8 cellular contexts compared by ENCODE assay signal in genomic region chr7:27201231-27202017, GRCh38. TPM values are rescaled to one million over a fixed set of nuclear protein-coding genes. Genes with fewer than 3 reads are reported as not detected.
A peak's percentile ranks its signal among the peaks of the same experiment; 100 is the strongest.
DNase-seq lines count a peak whose midpoint lies in the region; ATAC-seq, FAIRE-seq and TF ChIP-seq lines count a peak whose summit lies in the region.
"Had no signal": no experiment of that assay in that cellular context is flagged by ENCODE, and none has a peak within 500 bp of the region (broad histone marks: within the 10 kb centered on the region; RNA-seq: fewer than 3 reads in every experiment).

No MANE protein-coding gene starts in this region.

- no CpG with 5 or more reads among the region's 9 CpGs for WGBS in H9 (ENCODE audit: extremely low coverage, insufficient read length, low lambda C conversion rate)

- TF ChIP-seq CTCF in H9 (conservative IDR thresholded peaks at IDR 0.05) (no peak), SU-DHL-6 (IDR thresholded peaks at IDR 0.05; ENCODE audit: insufficient read depth, low read length, poor library complexity, severe bottlenecking) (no peak)

- no peak overlapping the region for H2AFZ ChIP-seq in H9 (ENCODE audit: low read length)
- H2AFZ ChIP-seq in SU-DHL-6 (ENCODE audit: low read depth, low read length, severe bottlenecking) = peak overlapping the region; percentile 9

- no peak overlapping the region for H3T11ph ChIP-seq in H9 (ENCODE audit: low read length)

- no peak overlapping the region for H4K8ac ChIP-seq in H9 (replicated peaks; ENCODE audit: insufficient read length, low read depth, low read length)

- H3K79me2 ChIP-seq in H9 (ENCODE audit: insufficient read depth, low read length) (no peaks in the 10 kb centered on the region), SU-DHL-6 (ENCODE audit: insufficient read depth, low read length) (no peaks in the 10 kb centered on the region)

- H2AK5ac ChIP-seq in H9 (ENCODE audit: insufficient read length, low read length) = no peak overlapping the region

- no peak overlapping the region for H3K14ac ChIP-seq in H9 (ENCODE audit: insufficient read depth, low read length)

- no peaks in the 10 kb centered on the region for H3K9me2 ChIP-seq in SU-DHL-6 (replicated peaks; ENCODE audit: insufficient read depth, low read length)

- no peak overlapping the region for H3K56ac ChIP-seq in H9 (ENCODE audit: insufficient read length, low read depth, low read length)

- H3K79me1 ChIP-seq in H9 (ENCODE audit: insufficient read depth, low read depth, low read length, poor library complexity, severe bottlenecking) = no peaks in the 10 kb centered on the region

- H3K4me2 ChIP-seq in H9 (ENCODE audit: insufficient read depth, insufficient read length, low read length) (no peak overlapping the region), SU-DHL-6 (ENCODE audit: low read depth, low read length, poor library complexity, severe bottlenecking) (peak overlapping the region; percentile 63)

- peaks cover 7 to 10% of the 10 kb centered on the region in 2 experiments; a peak in 4 of 5 replicates for H3K9me3 Mint-ChIP-seq in H9
- peaks cover 0 to 14% (median 3%) of the 10 kb centered on the region in 11 donors for H3K9me3 Mint-ChIP-seq in naive thymus-derived CD4-positive, alpha-beta T cell
- H3K9me3 Mint-ChIP-seq in activated CD4-positive, alpha-beta T cell treated with anti-CD3 and anti-CD28 coated beads, Interleukin-2, amount 10 ng/mL, durations not matched to agents 7 days and 5 days = no peaks in the 10 kb centered on the region

- no peaks in the 10 kb centered on the region for H3F3A ChIP-seq in SU-DHL-6 (ENCODE audit: insufficient read depth)

- H4K20me1 ChIP-seq in H9 (ENCODE audit: control insufficient read depth, insufficient read depth, insufficient read length) (no peaks in the 10 kb centered on the region), SU-DHL-6 (ENCODE audit: low read depth, low read length) (no peaks in the 10 kb centered on the region)

- no peak overlapping the region for H2BK120ac ChIP-seq in H9 (ENCODE audit: low read depth, low read length, poor library complexity, severe bottlenecking)

- H3K27ac ChIP-seq in H9 (ENCODE audit: insufficient read length, low read depth, low read length) (no peak overlapping the region), SU-DHL-6 (ENCODE audit: low read depth, low read length) (no peak overlapping the region)
- H3K27ac ChIP-seq in naive thymus-derived CD4-positive, alpha-beta T cell (ENCODE audit: low read depth, low read length) = no peak overlapping the region

- H3K23me2 ChIP-seq in H9 (ENCODE audit: insufficient read length, low read depth, low read length, poor library complexity, severe bottlenecking) = no peaks in the 10 kb centered on the region

- no peak overlapping the region for H3K18ac ChIP-seq in H9 (ENCODE audit: insufficient read length, low read depth, low read length)

- peaks cover 8 to 23% of the 10 kb centered on the region in 2 experiments; a peak in 3 of 4 replicates for H3K4me1 Mint-ChIP-seq in H9
- peaks cover 9 to 60% (median 52%) of the 10 kb centered on the region in 7 donors for H3K4me1 Mint-ChIP-seq in naive thymus-derived CD4-positive, alpha-beta T cell
- H3K4me1 Mint-ChIP-seq in activated CD4-positive, alpha-beta T cell treated with anti-CD3 and anti-CD28 coated beads, Interleukin-2, amount 10 ng/mL, durations not matched to agents 7 days and 5 days = peaks cover 21% of the 10 kb centered on the region

- no peak for FAIRE-seq in H54 (lab: Jason Lieb, UNC)

- DNase-seq in H9 = peak; percentile 29
- no peak for DNase-seq in naive thymus-derived CD4-positive, alpha-beta T cell
- DNase-seq in H54 (ENCODE audit: insufficient read length, low spot score) = no peak
- no peak for DNase-seq in activated CD4-positive, alpha-beta T cell treated with anti-CD3 and anti-CD28 coated beads, Interleukin-2, amount 10 ng/mL, durations not matched to agents 7 days and 5 days
- DNase-seq: NCI-H1048 had no signal

- CTCF ChIA-PET in naive thymus-derived CD4-positive, alpha-beta T cell (lab: Charles Lee) = no interaction called here
- CTCF ChIA-PET in activated CD4-positive, alpha-beta T cell treated with anti-CD3 and anti-CD28 coated beads, Interleukin-2, amount 10 ng/mL, durations not matched to agents 7 days and 5 days (lab: Charles Lee) = interaction anchor here (1.1 to 1.2 kb wide), 2 partner anchors 31 to 40 kb away, joined by 3 to 4 read pairs; no protein-coding TSS in a partner anchor

- intact Hi-C loops in naive thymus-derived CD4-positive, alpha-beta T cell (cut with micrococcal nuclease) = loop anchor here (2.0 to 5.0 kb wide), 2 partner anchors 17 to 41 kb away; partner anchors contain the start of genes EVX1 (in 1 of the 2) and HOXA11 (in 1 of the 2)

- H3K9ac ChIP-seq in H9 (ENCODE audit: extremely low read depth, insufficient read length, low read length) (no peak overlapping the region), SU-DHL-6 (ENCODE audit: low read length) (no peak overlapping the region)

- H3K36me3 Mint-ChIP-seq in H9 (ENCODE audit: insufficient read depth in 1 of 3, low read depth in 3 of 3) = peaks cover 0 to 2% (median 0%) of the 10 kb centered on the region in 3 experiments; a peak in 2 of 7 replicates
- peaks cover 0 to 5% (median 0%) of the 10 kb centered on the region in 5 donors for H3K36me3 Mint-ChIP-seq in naive thymus-derived CD4-positive, alpha-beta T cell
- peaks cover 2% of the 10 kb centered on the region for H3K36me3 Mint-ChIP-seq in activated CD4-positive, alpha-beta T cell treated with anti-CD3 and anti-CD28 coated beads, Interleukin-2, amount 10 ng/mL, durations not matched to agents 7 days and 5 days (ENCODE audit: low read depth)

- no peak overlapping the region for H3K4me3 Mint-ChIP-seq in H9
- peak overlapping the region in 9 of 10 donors; percentile 69 to 85 (median 76) for H3K4me3 Mint-ChIP-seq in naive thymus-derived CD4-positive, alpha-beta T cell
- no peak overlapping the region for H3K4me3 Mint-ChIP-seq in activated CD4-positive, alpha-beta T cell treated with anti-CD3 and anti-CD28 coated beads, Interleukin-2, amount 10 ng/mL, durations not matched to agents 7 days and 5 days

- no peak overlapping the region for H3K4ac ChIP-seq in H9 (ENCODE audit: low read depth, low read length)

- H2BK15ac ChIP-seq in H9 (ENCODE audit: low read depth, low read length) = no peak overlapping the region

- peaks cover 95% of the 10 kb centered on the region for H3K27me3 Mint-ChIP-seq in H9 (ENCODE audit: low read depth)
- peaks cover 83 to 89% (median 86%) of the 10 kb centered on the region in 5 donors for H3K27me3 Mint-ChIP-seq in naive thymus-derived CD4-positive, alpha-beta T cell
- peaks cover 89% of the 10 kb centered on the region for H3K27me3 Mint-ChIP-seq in activated CD4-positive, alpha-beta T cell treated with anti-CD3 and anti-CD28 coated beads, Interleukin-2, amount 10 ng/mL, durations not matched to agents 7 days and 5 days

- H2BK12ac ChIP-seq in H9 (ENCODE audit: insufficient read length, low read depth, low read length) = no peak overlapping the region

- no peak overlapping the region for H3K4me3 ChIP-seq in SU-DHL-6 (ENCODE audit: insufficient read depth, low read length, poor library complexity, severe bottlenecking)
- H3K4me3 ChIP-seq in naive thymus-derived CD4-positive, alpha-beta T cell (ENCODE audit: low read length) = no peak overlapping the region

- H2BK5ac ChIP-seq in H9 (ENCODE audit: insufficient read length, low read length) = no peak overlapping the region

- no peak overlapping the region for H4K91ac ChIP-seq in H9 (ENCODE audit: insufficient read length, low read depth, low read length)

- POLR2A ChIA-PET in naive thymus-derived CD4-positive, alpha-beta T cell (lab: Charles Lee) = no interaction called here
- POLR2A ChIA-PET in activated CD4-positive, alpha-beta T cell treated with anti-CD3 and anti-CD28 coated beads, Interleukin-2, amount 10 ng/mL, durations not matched to agents 7 days and 5 days (lab: Charles Lee) = no interaction called here

- H3K9me3 ChIP-seq in H9 (ENCODE audit: control insufficient read depth, low read depth, low read length) = no peaks in the 10 kb centered on the region
- H3K9me3 ChIP-seq in SU-DHL-6 (ENCODE audit: insufficient read depth, low read length) = no peaks in the 10 kb centered on the region
- H3K9me3 ChIP-seq in naive thymus-derived CD4-positive, alpha-beta T cell (ENCODE audit: control insufficient read depth in 2 of 3, low read length in 3 of 3) = no peaks in the 10 kb centered on the region

- no peaks in the 10 kb centered on the region for H3K36me3 ChIP-seq in SU-DHL-6 (ENCODE audit: low read length)
- H3K36me3 ChIP-seq in naive thymus-derived CD4-positive, alpha-beta T cell (ENCODE audit: control insufficient read depth in 2 of 3, insufficient read depth in 3 of 3, low read length in 3 of 3) = no peaks in the 10 kb centered on the region

- no peak overlapping the region for H3K23ac ChIP-seq in H9 (ENCODE audit: insufficient read length, low read depth, low read length)

- H3K27ac Mint-ChIP-seq in H9 = no peak overlapping the region
- peak overlapping the region in 3 of 9 donors; percentile 19 to 86 (median 65) for H3K27ac Mint-ChIP-seq in naive thymus-derived CD4-positive, alpha-beta T cell
- no peak overlapping the region for H3K27ac Mint-ChIP-seq in activated CD4-positive, alpha-beta T cell treated with anti-CD3 and anti-CD28 coated beads, Interleukin-2, amount 10 ng/mL, durations not matched to agents 7 days and 5 days

- no peak for TF ChIP-seq POLR2A in H54 (IDR thresholded peaks at IDR 0.05; ENCODE audit: low read depth, low read length)

- no peaks in the 10 kb centered on the region for H3K4me1 ChIP-seq in H9 (ENCODE audit: insufficient read depth, low read length)
- peaks cover 15 to 18% of the 10 kb centered on the region in 2 donors for H3K4me1 ChIP-seq in naive thymus-derived CD4-positive, alpha-beta T cell (ENCODE audit: control insufficient read depth in 2 of 2, insufficient read depth in 2 of 2, low read length in 2 of 2)

- peak; percentile 46 for ATAC-seq in naive thymus-derived CD4-positive, alpha-beta T cell
- ATAC-seq in HG03354 (IDR thresholded peaks at IDR 0.05; ENCODE audit: poor library complexity, severe bottlenecking, unreplicated experiment) = no peak

- H3K27me3 ChIP-seq in H9 (ENCODE audit: insufficient read depth, low read length) (peaks cover 88% of the 10 kb centered on the region), SU-DHL-6 (ENCODE audit: low read length) (no peaks in the 10 kb centered on the region)
- peaks cover 28 to 59% of the 10 kb centered on the region in 2 donors for H3K27me3 ChIP-seq in naive thymus-derived CD4-positive, alpha-beta T cell (ENCODE audit: control insufficient read depth in 2 of 2, insufficient read depth in 2 of 2, low read length in 2 of 2)

- no peak overlapping the region for H4K5ac ChIP-seq in H9 (ENCODE audit: insufficient read length, low read depth, low read length)

- no peak overlapping the region for H2BK20ac ChIP-seq in H9 (ENCODE audit: low read depth, low read length, poor library complexity, severe bottlenecking)

RNA-seq across cellular contexts. Expression of gene HOXA13, which starts 1.5 kb away (rescaled TPM):
- not detected in 2 replicates for total RNA-seq in H9 (2021)
- total RNA-seq in naive thymus-derived CD4-positive, alpha-beta T cell = not detected
- not detected for polyA plus RNA-seq in naive thymus-derived CD4-positive, alpha-beta T cell
- not detected for total RNA-seq in activated CD4-positive, alpha-beta T cell treated with anti-CD3 and anti-CD28 coated beads, Interleukin-2, amount 10 ng/mL, durations not matched to agents 7 days and 5 days
- total RNA-seq: liver had no signal

RNA-seq across cellular contexts. Expression of gene HOXA11, which starts 16.4 kb away (rescaled TPM):
- not detected in 2 replicates for total RNA-seq in H9 (2021)
- not detected for total RNA-seq in naive thymus-derived CD4-positive, alpha-beta T cell
- not detected for polyA plus RNA-seq in naive thymus-derived CD4-positive, alpha-beta T cell
- not detected for total RNA-seq in activated CD4-positive, alpha-beta T cell treated with anti-CD3 and anti-CD28 coated beads, Interleukin-2, amount 10 ng/mL, durations not matched to agents 7 days and 5 days
- total RNA-seq: liver had no signal
- polyA plus RNA-seq: liver had no signal

RNA-seq across cellular contexts. Expression of gene HOXA10, which starts 27.3 kb away (rescaled TPM):
- total RNA-seq in H9 (2021) = not detected in 2 replicates
- under 1 TPM in 1 of 5 experiments, not detected in 4; 0.66 TPM for total RNA-seq in naive thymus-derived CD4-positive, alpha-beta T cell
- not detected for polyA plus RNA-seq in naive thymus-derived CD4-positive, alpha-beta T cell
- not detected for total RNA-seq in activated CD4-positive, alpha-beta T cell treated with anti-CD3 and anti-CD28 coated beads, Interleukin-2, amount 10 ng/mL, durations not matched to agents 7 days and 5 days

RNA-seq across cellular contexts. Expression of gene HOXA9, which starts 36.1 kb away (rescaled TPM):
- total RNA-seq in H9 (2021) = not detected in 2 replicates
- 1 to 10 TPM in 1 of 5 experiments, under 1 TPM in 1, not detected in 3; 0.70 to 1.7 TPM for total RNA-seq in naive thymus-derived CD4-positive, alpha-beta T cell
- not detected for polyA plus RNA-seq in naive thymus-derived CD4-positive, alpha-beta T cell
- total RNA-seq in activated CD4-positive, alpha-beta T cell treated with anti-CD3 and anti-CD28 coated beads, Interleukin-2, amount 10 ng/mL, durations not matched to agents 7 days and 5 days = not detected

RNA-seq across cellular contexts. Expression of gene EVX1, which starts 41.2 kb away (rescaled TPM):
- total RNA-seq in H9 (2021) = not detected in 2 replicates
- under 1 TPM in 1 of 5 experiments, not detected in 4; 0.11 TPM for total RNA-seq in naive thymus-derived CD4-positive, alpha-beta T cell
- not detected for polyA plus RNA-seq in naive thymus-derived CD4-positive, alpha-beta T cell
- total RNA-seq in activated CD4-positive, alpha-beta T cell treated with anti-CD3 and anti-CD28 coated beads, Interleukin-2, amount 10 ng/mL, durations not matched to agents 7 days and 5 days = not detected
- total RNA-seq: liver had no signal
- polyA plus RNA-seq: liver had no signal

Comparison
In these comparisons a context has a peak if more than half of its experiments do, and no peak if none do; other contexts are left out.
1. H3K4me3 Mint-ChIP-seq: peak in naive thymus-derived CD4-positive, alpha-beta T cell (9 of 10); none in H9 (0 of 2) and activated CD4-positive, alpha-beta T cell treated with anti-CD3 and anti-CD28 coated beads, Interleukin-2, amount 10 ng/mL, durations not matched to agents 7 days and 5 days (single experiment).